ENCODE assay signal across 10 cellular contexts in the genomic region with DNA sequence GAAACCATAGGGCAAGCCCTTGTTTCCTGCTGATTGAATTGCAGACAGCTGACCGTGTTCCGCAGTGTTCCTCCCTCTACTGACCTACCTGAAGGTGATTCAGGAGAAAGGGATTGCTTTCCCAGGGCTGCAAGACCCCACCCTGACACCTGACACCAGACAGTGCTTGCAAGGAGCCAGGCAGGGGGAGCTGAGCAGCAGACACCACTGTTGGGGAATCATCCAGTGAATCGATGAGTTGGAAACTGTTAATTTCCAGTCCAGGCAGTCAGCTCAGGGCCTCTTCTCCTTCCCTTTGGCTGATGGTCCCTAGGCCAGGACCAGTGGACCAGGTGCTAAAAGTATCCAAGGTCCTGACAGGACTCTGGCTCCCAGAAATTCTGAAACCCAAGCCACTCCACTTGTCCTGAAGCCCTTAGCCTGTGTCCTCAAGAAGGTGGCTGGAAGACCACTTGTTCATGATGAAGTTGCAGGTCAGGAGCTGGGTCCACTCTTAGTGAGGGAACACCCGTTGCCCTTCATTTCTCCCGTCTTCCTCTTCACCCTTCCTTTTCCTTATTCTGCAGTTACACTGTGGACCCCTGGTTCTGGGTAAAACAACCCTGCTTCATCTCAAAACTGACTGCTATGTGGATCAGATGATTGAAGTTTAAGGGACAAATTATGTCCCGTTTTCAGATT. TPM values are rescaled to one million over a fixed set of nuclear protein-coding genes. Genes with fewer than 3 reads are reported as not detected.
A peak's percentile ranks its signal among the peaks of the same experiment; 100 is the strongest.
DNase-seq lines count a peak whose midpoint lies in the region; ATAC-seq, FAIRE-seq and TF ChIP-seq lines count a peak whose summit lies in the region.
"Had no signal": no experiment of that assay in that cellular context is flagged by ENCODE, and none has a peak within 500 bp of the region (broad histone marks: within the 10 kb centered on the region; RNA-seq: fewer than 3 reads in every experiment).

No MANE protein-coding gene starts in this region.

- H3K4me1 Mint-ChIP-seq in activated naive CD8-positive, alpha-beta T cell treated with anti-CD3 and anti-CD28 coated beads for 36 hours, result peaks cover 36% of the 10 kb centered on the region

- TF ChIP-seq CTCF in right atrium auricular region (IDR thresholded peaks at IDR 0.05), result no peak
- no peak for TF ChIP-seq CTCF in heart right ventricle (IDR thresholded peaks at IDR 0.05)
- TF ChIP-seq CTCF in liver (IDR thresholded peaks at IDR 0.05; ENCODE audit: low read depth, low read length, missing input control), result no peak

- peaks cover 6% of the 10 kb centered on the region for H3K27me3 Mint-ChIP-seq in activated naive CD8-positive, alpha-beta T cell treated with anti-CD3 and anti-CD28 coated beads for 36 hours

- H3K36me3 ChIP-seq in right atrium auricular region (peaks cover 45% of the 10 kb centered on the region), heart right ventricle (peaks cover 4 to 57% (median 22%) of the 10 kb centered on the region in 9 donors), liver (ENCODE audit: control insufficient read depth in 4 of 4, insufficient read depth in 3 of 4, low read depth in 1 of 4, low read length in 3 of 4) (peaks cover 0 to 13% (median 8%) of the 10 kb centered on the region in 4 donors)

- H3K36me3 Mint-ChIP-seq in activated naive CD8-positive, alpha-beta T cell treated with anti-CD3 and anti-CD28 coated beads for 36 hours, result peaks cover 39% of the 10 kb centered on the region

- no peaks in the 10 kb centered on the region for H3K9me3 Mint-ChIP-seq in activated naive CD8-positive, alpha-beta T cell treated with anti-CD3 and anti-CD28 coated beads for 36 hours

- H3K9me3 ChIP-seq in right atrium auricular region, result no peaks in the 10 kb centered on the region
- H3K9me3 ChIP-seq in heart right ventricle, result no peaks in the 10 kb centered on the region
- no peaks in the 10 kb centered on the region for H3K9me3 ChIP-seq in liver (ENCODE audit: control insufficient read depth in 4 of 4, low read length in 3 of 4)

- peak overlapping the region; percentile 49 to 66 for H3K27ac ChIP-seq in right atrium auricular region
- peak overlapping the region in 3 of 10 donors; percentile 56 to 99 (median 99) for H3K27ac ChIP-seq in heart right ventricle
- peak overlapping the region; percentile 39 to 64 for H3K27ac ChIP-seq in liver (ENCODE audit: low read depth in 1 of 2, low read length in 2 of 2)
- H3K27ac ChIP-seq: SK-N-MC had no signal

- no peak for ATAC-seq in heart right ventricle
- no peak for ATAC-seq in HG03196 (IDR thresholded peaks at IDR 0.05; ENCODE audit: unreplicated experiment)
- ATAC-seq in HG03108 (IDR thresholded peaks at IDR 0.05; ENCODE audit: unreplicated experiment), result no peak

- no peaks in the 10 kb centered on the region for H3K27me3 ChIP-seq in right atrium auricular region
- H3K27me3 ChIP-seq in heart right ventricle, result no peaks in the 10 kb centered on the region
- no peaks in the 10 kb centered on the region for H3K27me3 ChIP-seq in liver (ENCODE audit: control insufficient read depth in 4 of 4, insufficient read depth in 4 of 4, low read length in 3 of 4)

- peaks cover 0 to 31% of the 10 kb centered on the region in 2 donors for H3K4me1 ChIP-seq in right atrium auricular region
- peaks cover 9 to 43% (median 35%) of the 10 kb centered on the region in 9 donors for H3K4me1 ChIP-seq in heart right ventricle
- H3K4me1 ChIP-seq in liver (ENCODE audit: control insufficient read depth in 4 of 4, insufficient read depth in 4 of 4, low read length in 3 of 4), result peaks cover 3 to 58% (median 37%) of the 10 kb centered on the region in 4 donors

- no peak overlapping the region for H3K4me3 ChIP-seq in right atrium auricular region
- H3K4me3 ChIP-seq in heart right ventricle, result peak overlapping the region in 1 of 10 donors; percentile 81
- no peak overlapping the region for H3K4me3 ChIP-seq in liver (ENCODE audit: low read depth in 1 of 3, low read length in 3 of 3)
- H3K4me3 ChIP-seq: SK-N-MC, skin epidermis had no signal

- intact Hi-C loops in heart right ventricle (cut with DNase I), result loop anchor here in 5 of 10 donors (5.0 to 10.0 kb wide), 6 partner anchors 50 to 122 kb away; a partner anchor contains a TSS

- DNase-seq in right atrium auricular region (ENCODE audit: low spot score) (no peak), heart right ventricle (no peak), RCC 7860 (ENCODE audit: low spot score) (no peak), amniotic stem cell (lab: John Stamatoyannopoulos, UW) (no peak)
- no peak for DNase-seq in activated naive CD8-positive, alpha-beta T cell treated with anti-CD3 and anti-CD28 coated beads for 36 hours

- H3K9ac ChIP-seq in liver (ENCODE audit: low read depth in 1 of 2, low read length in 2 of 2), result no peak overlapping the region

- no peak overlapping the region for H3K4me3 Mint-ChIP-seq in activated naive CD8-positive, alpha-beta T cell treated with anti-CD3 and anti-CD28 coated beads for 36 hours

- peak overlapping the region; percentile 59 for H3K27ac Mint-ChIP-seq in activated naive CD8-positive, alpha-beta T cell treated with anti-CD3 and anti-CD28 coated beads for 36 hours

- WGBS in heart right ventricle, 2 donors, result 57 to 61% methylated on average over 6 of the region's 6 CpGs
- 81% methylated on average over 6 of the region's 6 CpGs for WGBS in liver

- TF ChIP-seq RAD21 in liver (IDR thresholded peaks at IDR 0.05), result no peak

- no peak for FAIRE-seq in RCC 7860 (lab: Jason Lieb, UNC)

TF ChIP-seq in liver, 16 proteins besides CTCF, POLR2A, EP300 and RAD21:
- TF ChIP-seq TAF1 (conservative IDR thresholded peaks at IDR 0.05), result no peak
- no peak for TF ChIP-seq RXRA (IDR thresholded peaks at IDR 0.05)
- no peak for TF ChIP-seq YY1 (IDR thresholded peaks at IDR 0.05)
- TF ChIP-seq, protein P1, sequence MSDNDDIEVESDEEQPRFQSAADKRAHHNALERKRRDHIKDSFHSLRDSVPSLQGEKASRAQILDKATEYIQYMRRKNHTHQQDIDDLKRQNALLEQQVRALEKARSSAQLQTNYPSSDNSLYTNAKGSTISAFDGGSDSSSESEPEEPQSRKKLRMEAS (IDR thresholded peaks at IDR 0.05), result no peak
- TF ChIP-seq JUND (IDR thresholded peaks at IDR 0.05), result no peak
- TF ChIP-seq, protein P2, sequence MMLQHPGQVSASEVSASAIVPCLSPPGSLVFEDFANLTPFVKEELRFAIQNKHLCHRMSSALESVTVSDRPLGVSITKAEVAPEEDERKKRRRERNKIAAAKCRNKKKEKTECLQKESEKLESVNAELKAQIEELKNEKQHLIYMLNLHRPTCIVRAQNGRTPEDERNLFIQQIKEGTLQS (IDR thresholded peaks at IDR 0.05), result no peak
- TF ChIP-seq NR2F2 (IDR thresholded peaks at IDR 0.05), result no peak
TF ChIP-seq in liver: peak in this region for 0.

RNA-seq across cellular contexts. Expression of a gene that starts 9.5 kb away (rescaled TPM):
- 10 to 100 TPM; 18.8 to 25.3 TPM for total RNA-seq in right atrium auricular region
- total RNA-seq in heart right ventricle, result 10 to 100 TPM; 11.6 to 19.1 (median 14.7) TPM
- 10 to 100 TPM; 12.9 to 21.3 TPM for polyA plus RNA-seq in heart right ventricle
- 10 to 100 TPM; 26.9 to 27.4 TPM for total RNA-seq in activated naive CD8-positive, alpha-beta T cell treated with anti-CD3 and anti-CD28 coated beads for 36 hours
- total RNA-seq in liver, result 10 to 100 TPM; 11.5 to 16.4 TPM
- 1 to 10 TPM; 4.0 to 6.4 TPM for polyA plus RNA-seq in liver

RNA-seq across cellular contexts. Expression of a gene that starts 10.1 kb away (rescaled TPM):
- total RNA-seq in right atrium auricular region, result 10 to 100 TPM; 19.6 to 21.0 TPM
- 10 to 100 TPM in 6 of 10 donors, 1 to 10 TPM in 4; 5.2 to 26.4 (median 11.3) TPM for total RNA-seq in heart right ventricle
- 10 to 100 TPM; 29.2 to 44.6 TPM for polyA plus RNA-seq in heart right ventricle
- total RNA-seq in activated naive CD8-positive, alpha-beta T cell treated with anti-CD3 and anti-CD28 coated beads for 36 hours, result 10 to 100 TPM; 33.2 to 33.6 TPM
- total RNA-seq in liver, result 100 to 1,000 TPM in 1 of 2 donors, 10 to 100 TPM in 1; 80.3 to 111 TPM
- 100 to 1,000 TPM in 1 of 2 donors, 10 to 100 TPM in 1; 59.0 to 230 TPM for polyA plus RNA-seq in liver

RNA-seq across cellular contexts. Expression of a gene that starts 53.9 kb away (rescaled TPM):
- total RNA-seq in right atrium auricular region (10 to 100 TPM; 11.1 to 37.5 TPM), heart right ventricle (10 to 100 TPM in 2 of 10 donors, 1 to 10 TPM in 8; 4.7 to 11.3 (median 9.0) TPM), liver (1 to 10 TPM in 1 of 2 donors, under 1 TPM in 1; 0.42 to 1.2 TPM)
- polyA plus RNA-seq in heart right ventricle (10 to 100 TPM in 1 of 2 donors, 1 to 10 TPM in 1; 4.6 to 17.0 TPM), liver (1 to 10 TPM; 1.3 to 1.4 TPM)
- 1 to 10 TPM in 1 of 2 experiments, under 1 TPM in 1; 0.64 to 1.4 TPM for total RNA-seq in activated naive CD8-positive, alpha-beta T cell treated with anti-CD3 and anti-CD28 coated beads for 36 hours
